Comparison of ENCODE assay signal across 25 cellular contexts in the genomic region with DNA sequence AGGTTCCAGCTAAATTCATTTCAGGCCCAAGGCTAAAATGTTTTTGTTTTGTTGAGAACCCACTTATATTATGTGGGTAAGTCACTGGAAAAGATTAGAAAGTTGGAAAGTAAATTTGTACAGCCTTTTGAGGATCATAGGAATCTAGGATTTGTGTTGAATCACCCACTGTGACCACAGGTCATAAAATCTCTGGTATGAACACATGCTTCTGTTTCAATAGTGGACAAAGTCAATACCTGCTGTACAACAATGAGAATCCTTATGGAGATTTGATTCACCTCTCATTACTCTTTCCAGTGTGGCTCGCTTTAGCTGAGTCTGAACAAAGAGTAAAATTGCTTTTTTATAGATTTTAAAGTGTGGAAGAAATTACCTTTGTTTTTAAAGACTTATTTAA.
DNase-seq lines count a peak whose midpoint lies in the region; ATAC-seq and TF ChIP-seq lines count a peak whose summit lies in the region.
"Had no signal": no experiment of that assay in that cellular context is flagged by ENCODE, and none has a peak within 500 bp of the region (broad histone marks: within the 10 kb centered on the region; RNA-seq: fewer than 3 reads in every experiment).

No MANE protein-coding gene starts in this region.

- H3K27ac Mint-ChIP-seq in neural progenitor cell, result no peak overlapping the region
- H3K27ac Mint-ChIP-seq in stimulated activated naive B cell treated with anti-CD40 and anti-IgM and Interleukin-4, amounts not matched to agents 10 μg/mL and 1 μg/mL and 100 μg/mL, for 72 hours, result no peak overlapping the region
- H3K27ac Mint-ChIP-seq: stimulated activated effector memory CD8-positive, alpha-beta T cell treated with anti-CD3 and anti-CD28 coated beads, Interleukin-12 subunit alpha, Interleukin-12 subunit beta, amount 100 ng/mL, for 72 hours had no signal

- no peaks in the 10 kb centered on the region for H3F3A ChIP-seq in neural progenitor cell (ENCODE audit: low read depth)

- whole genome bisulfite sequencing in gastroesophageal sphincter (ENCODE audit: low coverage in 1 of 2), 2 donors, result 36 to 60% methylated on average over 1 of the region's 1 CpG

- TF ChIP-seq CTCF in astrocyte of the spinal cord (IDR thresholded peaks at IDR 0.05; ENCODE audit: low read depth, low read length), result no peak
- TF ChIP-seq CTCF in neural progenitor cell (IDR thresholded peaks at IDR 0.05), result no peak
- TF ChIP-seq CTCF in gastroesophageal sphincter (IDR thresholded peaks at IDR 0.05), result no peak

- H3K27me3 ChIP-seq in neural progenitor cell (no peaks in the 10 kb centered on the region), gastroesophageal sphincter (no peaks in the 10 kb centered on the region)
- H3K27me3 ChIP-seq: BLaER1 treated with 17β-estradiol and CSF1 and Interleukin-3, amounts not matched to agents 10 nM and 100 nM; uterus had no signal

- ATAC-seq in GM19351 (IDR thresholded peaks at IDR 0.05; ENCODE audit: unreplicated experiment) (no peak), gastroesophageal sphincter (no peak), GM18907 (IDR thresholded peaks at IDR 0.05; ENCODE audit: unreplicated experiment) (no peak)
- ATAC-seq in stimulated activated naive B cell treated with anti-CD40 and anti-IgM and Interleukin-4, amounts not matched to agents 10 μg/mL and 1 μg/mL and 100 μg/mL, for 72 hours (replicated peaks), result no peak
- ATAC-seq: left cardiac atrium; psoas muscle; Right ventricle myocardium inferior; stimulated activated effector memory CD8-positive, alpha-beta T cell treated with anti-CD3 and anti-CD28 coated beads, Interleukin-12 subunit alpha, Interleukin-12 subunit beta, amount 100 ng/mL, for 72 hours had no signal

- TF ChIP-seq POLR2A in gastroesophageal sphincter (IDR thresholded peaks at IDR 0.05), result no peak

- no peaks in the 10 kb centered on the region for H3K36me3 ChIP-seq in neural progenitor cell
- no peaks in the 10 kb centered on the region for H3K36me3 ChIP-seq in gastroesophageal sphincter
- H3K36me3 ChIP-seq: BLaER1 treated with 17β-estradiol and CSF1 and Interleukin-3, amounts not matched to agents 10 nM and 100 nM; uterus had no signal

- peaks cover 2% of the 10 kb centered on the region for H3K27me3 Mint-ChIP-seq in neural progenitor cell (ENCODE audit: insufficient read depth, low read depth)
- H3K27me3 Mint-ChIP-seq in stimulated activated naive B cell treated with anti-CD40 and anti-IgM and Interleukin-4, amounts not matched to agents 10 μg/mL and 1 μg/mL and 100 μg/mL, for 72 hours, result peaks cover 0 to 3% of the 10 kb centered on the region in 2 donors

- no peak overlapping the region for H3K27ac ChIP-seq in neural progenitor cell
- no peak overlapping the region for H3K27ac ChIP-seq in gastroesophageal sphincter
- H3K27ac ChIP-seq: BLaER1 treated with 17β-estradiol and CSF1 and Interleukin-3, amounts not matched to agents 10 nM and 100 nM; psoas muscle; uterus had no signal

- no peaks in the 10 kb centered on the region for H3K9me3 Mint-ChIP-seq in neural progenitor cell
- H3K9me3 Mint-ChIP-seq in stimulated activated naive B cell treated with anti-CD40 and anti-IgM and Interleukin-4, amounts not matched to agents 10 μg/mL and 1 μg/mL and 100 μg/mL, for 72 hours, result peaks cover 0 to 3% of the 10 kb centered on the region in 2 donors
- H3K9me3 Mint-ChIP-seq: stimulated activated effector memory CD8-positive, alpha-beta T cell treated with anti-CD3 and anti-CD28 coated beads, Interleukin-12 subunit alpha, Interleukin-12 subunit beta, amount 100 ng/mL, for 72 hours had no signal

- H2AFZ ChIP-seq in neural progenitor cell (replicated peaks), result peak overlapping the region; percentile 2

- no peak overlapping the region for H3K9ac ChIP-seq in neural progenitor cell
- H3K9ac ChIP-seq: BLaER1 treated with 17β-estradiol and CSF1 and Interleukin-3, amounts not matched to agents 10 nM and 100 nM had no signal

- in situ Hi-C loops in astrocyte of the spinal cord (cut with HindIII; ENCODE audit: low sequenced_read_pairs), result no loop called here

- TF ChIP-seq EP300 in gastroesophageal sphincter (IDR thresholded peaks at IDR 0.05), result no peak

- no peaks in the 10 kb centered on the region for H3K4me1 ChIP-seq in neural progenitor cell
- no peaks in the 10 kb centered on the region for H3K4me1 ChIP-seq in gastroesophageal sphincter
- H3K4me1 ChIP-seq: BLaER1 treated with 17β-estradiol and CSF1 and Interleukin-3, amounts not matched to agents 10 nM and 100 nM; psoas muscle; uterus had no signal

- H4K20me1 ChIP-seq in neural progenitor cell (ENCODE audit: low read depth), result no peaks in the 10 kb centered on the region
- H4K20me1 ChIP-seq: BLaER1 treated with 17β-estradiol and CSF1 and Interleukin-3, amounts not matched to agents 10 nM and 100 nM had no signal

- no peak overlapping the region for H3K4me3 Mint-ChIP-seq in neural progenitor cell
- H3K4me3 Mint-ChIP-seq in stimulated activated naive B cell treated with anti-CD40 and anti-IgM and Interleukin-4, amounts not matched to agents 10 μg/mL and 1 μg/mL and 100 μg/mL, for 72 hours, result no peak overlapping the region
- H3K4me3 Mint-ChIP-seq: stimulated activated effector memory CD8-positive, alpha-beta T cell treated with anti-CD3 and anti-CD28 coated beads, Interleukin-12 subunit alpha, Interleukin-12 subunit beta, amount 100 ng/mL, for 72 hours had no signal

- H3K9me3 ChIP-seq in neural progenitor cell (ENCODE audit: low read depth) (no peaks in the 10 kb centered on the region), gastroesophageal sphincter (no peaks in the 10 kb centered on the region)
- H3K9me3 ChIP-seq: psoas muscle, uterus had no signal

- H3K4me2 ChIP-seq in neural progenitor cell, result no peak overlapping the region
- H3K4me2 ChIP-seq: BLaER1 treated with 17β-estradiol and CSF1 and Interleukin-3, amounts not matched to agents 10 nM and 100 nM had no signal

- no peaks in the 10 kb centered on the region for H3K79me2 ChIP-seq in neural progenitor cell (ENCODE audit: low read depth)

- H3K4me1 Mint-ChIP-seq in neural progenitor cell, result peaks cover 11% of the 10 kb centered on the region
- H3K4me1 Mint-ChIP-seq in stimulated activated naive B cell treated with anti-CD40 and anti-IgM and Interleukin-4, amounts not matched to agents 10 μg/mL and 1 μg/mL and 100 μg/mL, for 72 hours, result no peaks in the 10 kb centered on the region
- H3K4me1 Mint-ChIP-seq: stimulated activated effector memory CD8-positive, alpha-beta T cell treated with anti-CD3 and anti-CD28 coated beads, Interleukin-12 subunit alpha, Interleukin-12 subunit beta, amount 100 ng/mL, for 72 hours had no signal

- H3K4me3 ChIP-seq in astrocyte of the spinal cord (ENCODE audit: low read depth, low read length) (no peak overlapping the region), neural progenitor cell (no peak overlapping the region), gastroesophageal sphincter (no peak overlapping the region)
- H3K4me3 ChIP-seq: BLaER1 treated with 17β-estradiol and CSF1 and Interleukin-3, amounts not matched to agents 10 nM and 100 nM; psoas muscle; uterus had no signal

- DNase-seq in Daoy (ENCODE audit: low read depth) (peak; percentile 32), HuH-7.5 (ENCODE audit: low spot score) (peak; percentile 18), astrocyte of the spinal cord (ENCODE audit: low read depth, low spot score) (peak; percentile 38), neural progenitor cell (ENCODE audit: low spot score) (no peak)
- DNase-seq in stimulated activated naive B cell treated with anti-CD40 and anti-IgM and Interleukin-4, amounts not matched to agents 10 μg/mL and 1 μg/mL and 100 μg/mL, for 72 hours, result no peak
- DNase-seq: activated naive CD4-positive, alpha-beta T cell treated with anti-CD3 and anti-CD28 coated beads, Interleukin-2, amount 50 U/mL, for 16 hours; amygdala; central memory CD4-positive, alpha-beta T cell; glutamatergic neuron; left cardiac atrium; mesenchymal stem cell; NCI-H1092 treated with DMSO at 0.1 percent for 48 hours; NCI-H2029 treated with DMSO at 0.1 percent for 48 hours; NCI-H2227 treated with DMSO at 0.1 percent for 48 hours; NCI-H82; psoas muscle; small intestine; T-helper 9 cell; uterus had no signal

- H3K36me3 Mint-ChIP-seq in neural progenitor cell, result peaks cover 1% of the 10 kb centered on the region
- no peaks in the 10 kb centered on the region for H3K36me3 Mint-ChIP-seq in stimulated activated naive B cell treated with anti-CD40 and anti-IgM and Interleukin-4, amounts not matched to agents 10 μg/mL and 1 μg/mL and 100 μg/mL, for 72 hours
- H3K36me3 Mint-ChIP-seq: stimulated activated effector memory CD8-positive, alpha-beta T cell treated with anti-CD3 and anti-CD28 coated beads, Interleukin-12 subunit alpha, Interleukin-12 subunit beta, amount 100 ng/mL, for 72 hours had no signal

Comparison
In these comparisons a context has a peak if more than half of its experiments do, and no peak if none do; other contexts are left out.
1. DNase-seq: peak in Daoy (single experiment), HuH-7.5 (single experiment) and astrocyte of the spinal cord (single experiment); none in neural progenitor cell (single experiment) and stimulated activated naive B cell treated with anti-CD40 and anti-IgM and Interleukin-4, amounts not matched to agents 10 μg/mL and 1 μg/mL and 100 μg/mL, for 72 hours (single experiment).